1 cellular context compared by ENCODE assay signal in genomic region chr12:45215419-45216296, GRCh38.
TF ChIP-seq lines count a peak whose summit lies in the region.

Gene ANO6, plus strand, starts transcription at chr12:45216095. Its CDS starts 227 bp downstream, at chr12:45216322.

TF ChIP-seq in H1, 55 proteins besides CTCF, POLR2A, EP300 and RAD21 (continued from another document):
- TF ChIP-seq TEAD4 (IDR thresholded peaks at IDR 0.05; ENCODE audit: low read depth, low read length): no peak
- no peak for TF ChIP-seq CEBPB (IDR thresholded peaks at IDR 0.05; ENCODE audit: low read depth, low read length)
- TF ChIP-seq RBBP5 (IDR thresholded peaks at IDR 0.05; ENCODE audit: borderline replicate concordance, low read depth, low read length): peak; percentile 96
- peak; percentile 48 for TF ChIP-seq PHF8 (conservative IDR thresholded peaks at IDR 0.05; ENCODE audit: low read depth, low read length)
- no peak for TF ChIP-seq YY1 (IDR thresholded peaks at IDR 0.05; ENCODE audit: low read depth, low read length)
- TF ChIP-seq BCL11A (IDR thresholded peaks at IDR 0.05; ENCODE audit: low read depth in 2 of 2, low read length in 2 of 2): no peak
- no peak for TF ChIP-seq RXRA (IDR thresholded peaks at IDR 0.05; ENCODE audit: insufficient read depth, low read depth, low read length)
- TF ChIP-seq CHD7 (IDR thresholded peaks at IDR 0.05; ENCODE audit: insufficient replicate concordance, low read length): no peak
- peak; percentile 35; the same call in 1 of the 2 replicates for TF ChIP-seq NRF1 (IDR thresholded peaks at IDR 0.05; ENCODE audit: low read depth, low read length)
- TF ChIP-seq CHD2 (IDR thresholded peaks at IDR 0.05; ENCODE audit: low read length): no peak
- no peak for TF ChIP-seq BACH1 (IDR thresholded peaks at IDR 0.05; ENCODE audit: low read length)
- no peak for TF ChIP-seq EZH2 (IDR thresholded peaks at IDR 0.05; ENCODE audit: low read depth, low read length, severe bottlenecking)
- no peak for TF ChIP-seq RNF2 (IDR thresholded peaks at IDR 0.05; ENCODE audit: borderline replicate concordance, low read depth, low read length, missing control alignments, poor library complexity, severe bottlenecking)
- peak in 1 of 2 experiments; percentile 38; a peak in 1 of 4 replicates for TF ChIP-seq SIN3A (conservative IDR thresholded peaks at IDR 0.05 in 1 of 2, IDR thresholded peaks at IDR 0.05 in 1 of 2; ENCODE audit: low read depth in 1 of 2, low read length in 2 of 2)
- peak; percentile 39 for TF ChIP-seq KDM4A (IDR thresholded peaks at IDR 0.05; ENCODE audit: low read depth, low read length, severe bottlenecking)
- no peak for TF ChIP-seq GABPA (IDR thresholded peaks at IDR 0.05; ENCODE audit: borderline replicate concordance, insufficient read depth, low read length)
- TF ChIP-seq GTF2F1 (IDR thresholded peaks at IDR 0.05; ENCODE audit: borderline replicate concordance, low read depth, low read length): no peak
- peak in 1 of 2 experiments; percentile 16; a peak in 1 of 4 replicates for TF ChIP-seq HDAC2 (IDR thresholded peaks at IDR 0.05; ENCODE audit: borderline replicate concordance in 1 of 2, low read depth in 2 of 2, low read length in 2 of 2)
- peak; percentile 37 for TF ChIP-seq ASH2L (IDR thresholded peaks at IDR 0.05; ENCODE audit: low read length)
- no peak for TF ChIP-seq FOSL1 (IDR thresholded peaks at IDR 0.05; ENCODE audit: insufficient read depth, low read depth, low read length)
- TF ChIP-seq MAX (IDR thresholded peaks at IDR 0.05): peak; percentile 86
- TF ChIP-seq EGR1 (IDR thresholded peaks at IDR 0.05; ENCODE audit: borderline replicate concordance, low read depth, low read length): no peak
- TF ChIP-seq CTBP2 (IDR thresholded peaks at IDR 0.05; ENCODE audit: borderline replicate concordance, insufficient read depth, insufficient read length, low read length): no peak
- TF ChIP-seq ATF2 (IDR thresholded peaks at IDR 0.05; ENCODE audit: low read length): 0 out of 2 replicates have a peak, but pooled peaks have one; percentile 30
- no peak for TF ChIP-seq CHD1 (IDR thresholded peaks at IDR 0.05; ENCODE audit: low read depth, low read length)
- TF ChIP-seq SAP30 (IDR thresholded peaks at IDR 0.05; ENCODE audit: insufficient read depth, insufficient replicate concordance, low read length): no peak
- TF ChIP-seq SP2 (IDR thresholded peaks at IDR 0.05; ENCODE audit: low read length): no peak
- TF ChIP-seq E2F6 (IDR thresholded peaks at IDR 0.05): peak; percentile 75
- peak; percentile 73 for TF ChIP-seq TAF1 (IDR thresholded peaks at IDR 0.05; ENCODE audit: low read depth, low read length)
- no peak for TF ChIP-seq CBX8 (IDR thresholded peaks at IDR 0.05; ENCODE audit: borderline replicate concordance, low read depth, low read length)
